ENCODE assay signal across 8 cellular contexts in genomic region chr7:143408686-143409551, GRCh38. TPM values are rescaled to one million over a fixed set of nuclear protein-coding genes. Genes with fewer than 3 reads are reported as not detected.
DNase-seq lines count a peak whose midpoint lies in the region; ATAC-seq, FAIRE-seq and TF ChIP-seq lines count a peak whose summit lies in the region.

EPHA1 (minus strand) TSS chr7:143408856; CDS start chr7:143408805, 51 bp downstream.

- no peaks in the 10 kb centered on the region for H3K27me3 Mint-ChIP-seq in CD8-positive, alpha-beta T cell (ENCODE audit: low read depth)
- H3K27me3 Mint-ChIP-seq in WTC11 (ENCODE audit: low read depth): no peaks in the 10 kb centered on the region

- peaks cover 17% of the 10 kb centered on the region for H3K36me3 Mint-ChIP-seq in CD8-positive, alpha-beta T cell
- H3K36me3 Mint-ChIP-seq in WTC11: peaks cover 19% of the 10 kb centered on the region

- H3K4me1 Mint-ChIP-seq in CD8-positive, alpha-beta T cell (ENCODE audit: low read depth): peaks cover 57% of the 10 kb centered on the region
- H3K4me1 Mint-ChIP-seq in WTC11: peaks cover 82% of the 10 kb centered on the region

- H3K27me3 ChIP-seq in CD8-positive, alpha-beta T cell (ENCODE audit: insufficient read depth, low read length): no peaks in the 10 kb centered on the region
- no peaks in the 10 kb centered on the region for H3K27me3 ChIP-seq in HUES6 (ENCODE audit: control insufficient read depth, insufficient read depth, low read length)
- peaks cover 22% of the 10 kb centered on the region for H3K27me3 ChIP-seq in ectodermal cell (ENCODE audit: control insufficient read depth, insufficient read depth, low read length, poor library complexity, severe bottlenecking)
- no peaks in the 10 kb centered on the region for H3K27me3 ChIP-seq in mucosa of rectum (ENCODE audit: control insufficient read depth in 2 of 2, insufficient read depth in 2 of 2, low read length in 2 of 2)

- in situ Hi-C loops in ACHN (cut with HindIII; ENCODE audit: low pct_ligation_motif_present, low pct_unique_long_range_greater_than_20kb, low sequenced_read_pairs): no loop called here

- H3K9me3 Mint-ChIP-seq in CD8-positive, alpha-beta T cell: no peaks in the 10 kb centered on the region
- no peaks in the 10 kb centered on the region for H3K9me3 Mint-ChIP-seq in WTC11

- peak within 1 kb of the TSS; percentile 86 for H3K9ac ChIP-seq in HUES6 (ENCODE audit: low read length)
- peak within 1 kb of the TSS; percentile 61 to 74 for H3K9ac ChIP-seq in mucosa of rectum (ENCODE audit: low read depth in 1 of 2, low read length in 2 of 2)

- peaks cover 48% of the 10 kb centered on the region for H3K4me1 ChIP-seq in CD8-positive, alpha-beta T cell (ENCODE audit: insufficient read depth, low read length)
- H3K4me1 ChIP-seq in HUES6 (ENCODE audit: control insufficient read depth, insufficient read depth, low read length) (peaks cover 75% of the 10 kb centered on the region), ectodermal cell (ENCODE audit: control insufficient read depth, insufficient read depth, low read length) (peaks cover 20% of the 10 kb centered on the region), mucosa of rectum (ENCODE audit: control insufficient read depth in 2 of 2, insufficient read depth in 2 of 2, low read length in 2 of 2) (peaks cover 10 to 18% of the 10 kb centered on the region in 2 donors)

- peak within 1 kb of the TSS; percentile 95 for H3K4me3 Mint-ChIP-seq in CD8-positive, alpha-beta T cell
- peak within 1 kb of the TSS; percentile 91 for H3K4me3 Mint-ChIP-seq in WTC11

- 7% methylated on average over 39 of the region's 39 CpGs for WGBS in ectodermal cell, 2 experiments

- POLR2A ChIA-PET in CD8-positive, alpha-beta T cell (lab: Charles Lee): interaction anchor here (1.0 to 5.5 kb wide), 5 partner anchors 13 to 109 kb away, joined by 3 to 31 read pairs (median 10); partner anchors contain the start of gene ZYX
- POLR2A ChIA-PET in WTC11 (lab: Charles Lee): interaction anchor here (0.8 to 6.3 kb wide), 4 partner anchors 10 to 47 kb away, joined by 3 to 62 read pairs (median 4); no protein-coding TSS in a partner anchor

- peak within 1 kb of the TSS; percentile 91 for H3K27ac Mint-ChIP-seq in CD8-positive, alpha-beta T cell
- H3K27ac Mint-ChIP-seq in WTC11: peak within 1 kb of the TSS; percentile 99

- peak; percentile 14 to 74 (median 47) for DNase-seq in CD8-positive, alpha-beta T cell
- DNase-seq in WTC11 (ENCODE audit: low spot score): peak; percentile 82
- DNase-seq in frontal cortex (ENCODE audit: low spot score in 2 of 2): no peak
- DNase-seq in ACHN: no peak
- DNase-seq in NCI-H1092 treated with DMSO at 0.1 percent for 48 hours (lab: John Stamatoyannopoulos, UW): no peak

- no peak for FAIRE-seq in frontal cortex (lab: Jason Lieb, UNC)

- CTCF ChIA-PET in CD8-positive, alpha-beta T cell (lab: Charles Lee): interaction anchor here (0.7 to 9.1 kb wide), 20 partner anchors 7 to 181 kb away, joined by 3 to 68 read pairs (median 4); partner anchors contain the start of gene ZYX
- CTCF ChIA-PET in WTC11 (lab: Charles Lee): interaction anchor here (0.8 to 4.8 kb wide), 14 partner anchors 8 to 168 kb away, joined by 3 to 48 read pairs (median 5); no protein-coding TSS in a partner anchor

- peak within 1 kb of the TSS; percentile 22 for H3K27ac ChIP-seq in CD8-positive, alpha-beta T cell (ENCODE audit: low read depth, low read length)
- H3K27ac ChIP-seq in HUES6 (ENCODE audit: low read depth, low read length): peak within 1 kb of the TSS; percentile 72; the same call in 1 of the 2 replicates
- H3K27ac ChIP-seq in ectodermal cell (ENCODE audit: insufficient read depth, low read depth, low read length, poor library complexity, severe bottlenecking): no peak within 1 kb of the TSS
- peak within 1 kb of the TSS; percentile 60 to 61 for H3K27ac ChIP-seq in mucosa of rectum (ENCODE audit: low read depth in 2 of 2, low read length in 2 of 2)

- intact Hi-C loops in CD8-positive, alpha-beta T cell (cut with DNase I, micrococcal nuclease): loop anchor here in 1 of 2 experiments (1.0 to 5.0 kb wide), 4 partner anchors 29 to 168 kb away; partner anchors contain the start of gene CASP2

- peaks cover 9% of the 10 kb centered on the region for H3K36me3 ChIP-seq in CD8-positive, alpha-beta T cell (ENCODE audit: insufficient read depth, low read length)
- H3K36me3 ChIP-seq in HUES6 (ENCODE audit: control insufficient read depth, insufficient read depth, low read length) (peaks cover 15% of the 10 kb centered on the region), ectodermal cell (ENCODE audit: control insufficient read depth, insufficient read depth, low read length) (no peaks in the 10 kb centered on the region), mucosa of rectum (ENCODE audit: control insufficient read depth in 2 of 2, insufficient read depth in 2 of 2, low read length in 2 of 2) (no peaks in the 10 kb centered on the region)

- ATAC-seq in CD8-positive, alpha-beta T cell: peak; percentile 71
- peak; percentile 68 for ATAC-seq in WTC11

- peak within 1 kb of the TSS; percentile 56 for H3K4me3 ChIP-seq in CD8-positive, alpha-beta T cell (ENCODE audit: low read depth, low read length)
- peak within 1 kb of the TSS; percentile 84 for H3K4me3 ChIP-seq in HUES6 (ENCODE audit: low read depth, low read length)
- H3K4me3 ChIP-seq in ectodermal cell (ENCODE audit: insufficient read depth, low read depth, low read length): peak within 1 kb of the TSS; percentile 34
- H3K4me3 ChIP-seq in mucosa of rectum (ENCODE audit: low read length in 2 of 2): peak within 1 kb of the TSS; percentile 71 to 76

- TF ChIP-seq CTCF in CD8-positive, alpha-beta T cell (IDR thresholded peaks at IDR 0.05): no peak
- peak; percentile 49 for TF ChIP-seq CTCF in WTC11 (IDR thresholded peaks at IDR 0.05)

- H3K9me3 ChIP-seq in CD8-positive, alpha-beta T cell (ENCODE audit: low read length): no peaks in the 10 kb centered on the region
- H3K9me3 ChIP-seq in HUES6 (ENCODE audit: control insufficient read depth, insufficient read depth, low read depth, low read length): no peaks in the 10 kb centered on the region
- H3K9me3 ChIP-seq in ectodermal cell (ENCODE audit: control insufficient read depth, low read length): no peaks in the 10 kb centered on the region
- H3K9me3 ChIP-seq in mucosa of rectum (ENCODE audit: control insufficient read depth in 2 of 2, low read length in 2 of 2): no peaks in the 10 kb centered on the region

TF ChIP-seq in WTC11, 78 proteins besides CTCF, POLR2A, EP300 and RAD21 (continues in another document):
- TF ChIP-seq USF2 (CRISPR knock-in tag; IDR thresholded peaks at IDR 0.05) (no peak), NR1H2 (CRISPR knock-in tag; IDR thresholded peaks at IDR 0.05) (no peak), HMGA2 (CRISPR knock-in tag; IDR thresholded peaks at IDR 0.05) (no peak), FOXP4 (CRISPR knock-in tag; IDR thresholded peaks at IDR 0.05) (no peak), ETV6 (CRISPR knock-in tag; IDR thresholded peaks at IDR 0.05) (no peak), ZNF512 (CRISPR knock-in tag; IDR thresholded peaks at IDR 0.05; ENCODE audit: borderline replicate concordance) (no peak), MXD4 (CRISPR knock-in tag; IDR thresholded peaks at IDR 0.05; ENCODE audit: borderline replicate concordance) (no peak)

RNA-seq across cellular contexts. Expression of gene EPHA1, which starts in this region (rescaled TPM):
- total RNA-seq in CD8-positive, alpha-beta T cell: 10 to 100 TPM in 1 of 2 experiments, 1 to 10 TPM in 1; 8.3 to 13.1 TPM
- total RNA-seq in WTC11 (2021) (159 to 203 TPM (median 162 TPM) in 3 replicates), frontal cortex (0.41 TPM)
- polyA plus RNA-seq in ectodermal cell (2013, experiment 1 of 4): 3.6 TPM
- 2.0 TPM for polyA plus RNA-seq in ectodermal cell (2013, experiment 2 of 4)
- 1.7 TPM for polyA plus RNA-seq in ectodermal cell (2013, experiment 3 of 4)
- 1.1 TPM for polyA plus RNA-seq in ectodermal cell (2013, experiment 4 of 4)

Comparison
In these comparisons a context has a peak if more than half of its experiments do, and no peak if none do; other contexts are left out.
1. RNA of gene EPHA1 (total RNA-seq): 159 to 203 TPM in WTC11; 8.3 to 13.1 TPM in CD8-positive, alpha-beta T cell and 0.41 TPM in frontal cortex (single experiment); every median in the first group is over 10 times any median in the second.
2. DNase-seq: peak in CD8-positive, alpha-beta T cell (7 of 7) and WTC11 (single experiment); none in frontal cortex (0 of 2), ACHN (single experiment) and NCI-H1092 treated with DMSO at 0.1 percent for 48 hours (single experiment).
3. H3K4me3 ChIP-seq: peak in every context shown above with its lines; median percentile 84 in HUES6; 74 in mucosa of rectum; 56 in CD8-positive, alpha-beta T cell; 34 in ectodermal cell.